In genomic region chr7:55569269-55569663, GRCh38 we compare ENCODE assay signal across 11 cellular contexts. TPM values are rescaled to one million over a fixed set of nuclear protein-coding genes. Genes with fewer than 3 reads are reported as not detected.
DNase-seq lines count a peak whose midpoint lies in the region; ATAC-seq, FAIRE-seq and TF ChIP-seq lines count a peak whose summit lies in the region.
"Had no signal": no experiment of that assay in that cellular context is flagged by ENCODE, and none has a peak within 500 bp of the region (broad histone marks: within the 10 kb centered on the region; RNA-seq: fewer than 3 reads in every experiment).

No MANE protein-coding gene starts in this region.

- peaks cover 38% of the 10 kb centered on the region for H3K36me3 Mint-ChIP-seq in T-helper 1 cell treated with Interleukin-12 subunit alpha and Interleukin-12 subunit beta and Interleukin-4 antibody, amounts not matched to agents 30 μg/mL and 1 μg/mL, for 36 hours (ENCODE audit: low read depth)
- peaks cover 38% of the 10 kb centered on the region for H3K36me3 Mint-ChIP-seq in stimulated activated memory B cell treated with anti-CD40 and anti-IgM and Interleukin-4, amounts not matched to agents 10 μg/mL and 1 μg/mL and 100 μg/mL, for 72 hours

- no TSS peak for BruUV-seq in endothelial cell of umbilical vein (replicated peaks; lab: Mats Ljungman, UMichigan)
- no TSS peak for BruUV-seq in HepG2 (replicated peaks; lab: Mats Ljungman, UMichigan)

- FAIRE-seq in endothelial cell of umbilical vein (lab: Jason Lieb, UNC) (peak; percentile 18), HepG2 (lab: Jason Lieb, UNC) (no peak)
- FAIRE-seq: A549 had no signal

- no peak overlapping the region for H2AFZ ChIP-seq in endothelial cell of umbilical vein (ENCODE audit: low read depth, low read length)
- no peak overlapping the region for H2AFZ ChIP-seq in HepG2 (ENCODE audit: low read length)

- H3K27me3 Mint-ChIP-seq in T-helper 1 cell treated with Interleukin-12 subunit alpha and Interleukin-12 subunit beta and Interleukin-4 antibody, amounts not matched to agents 30 μg/mL and 1 μg/mL, for 36 hours (ENCODE audit: low read depth) = no peaks in the 10 kb centered on the region
- no peaks in the 10 kb centered on the region for H3K27me3 Mint-ChIP-seq in stimulated activated memory B cell treated with anti-CD40 and anti-IgM and Interleukin-4, amounts not matched to agents 10 μg/mL and 1 μg/mL and 100 μg/mL, for 72 hours

- CTCF ChIA-PET in endothelial cell of umbilical vein (lab: Charles Lee) = interaction anchor here (0.9 to 2.1 kb wide), 6 partner anchors 10 to 44 kb away, joined by 4 to 10 read pairs (median 6); no protein-coding TSS in a partner anchor
- CTCF ChIA-PET in HepG2 (lab: Yijun Ruan, JAX; ENCODE audit: low intra/inter-chr PET ratio, low total read pairs) = no interaction called here

- dilution Hi-C loops in endothelial cell of umbilical vein (cut with MboI; ENCODE audit: extremely low pct_ligation_motif_present, low sequenced_read_pairs) = no loop called here

- H3K79me2 ChIP-seq in endothelial cell of umbilical vein (ENCODE audit: control insufficient read depth, insufficient read depth, low read length) = peaks cover 72% of the 10 kb centered on the region
- peaks cover 69% of the 10 kb centered on the region for H3K79me2 ChIP-seq in HepG2 (ENCODE audit: insufficient read depth, low read length)

- no peak for DNase-seq in T-helper 1 cell
- peak in 1 of 3 donors; percentile 66 for DNase-seq in Peyer's patch
- DNase-seq in endothelial cell of umbilical vein (ENCODE audit: low read depth, low spot score) = peak; percentile 35
- no peak for DNase-seq in NCI-H524 (lab: John Stamatoyannopoulos, UW)
- DNase-seq in HepG2 (ENCODE audit: low spot score) = no peak
- DNase-seq in MG63 = no peak
- DNase-seq: NCI-H446 treated with DMSO at 0.1 percent for 48 hours, sigmoid colon had no signal

- H3K4me2 ChIP-seq in endothelial cell of umbilical vein (ENCODE audit: insufficient read depth, low read length) = peak overlapping the region; percentile 95
- H3K4me2 ChIP-seq in HepG2 (ENCODE audit: low read depth, low read length) = no peak overlapping the region

- 80% methylated on average over 7 of the region's 7 CpGs for whole genome bisulfite sequencing in HepG2 (ENCODE audit: low lambda C conversion rate)

- peak overlapping the region; percentile 44 to 98 (median 68) for H3K27ac ChIP-seq in Peyer's patch
- peak overlapping the region; percentile 97 for H3K27ac ChIP-seq in endothelial cell of umbilical vein (ENCODE audit: insufficient read depth, low read depth, low read length)
- H3K27ac ChIP-seq in HepG2 (ENCODE audit: extremely low read length, insufficient read depth, low read length) = no peak overlapping the region

- TF ChIP-seq CTCF in Peyer's patch (IDR thresholded peaks at IDR 0.05) (no peak), endothelial cell of umbilical vein (IDR thresholded peaks at IDR 0.05; ENCODE audit: extremely low read depth in 1 of 2, insufficient read depth in 1 of 2, low read depth in 1 of 2, low read length in 2 of 2) (no peak), HepG2 (CRISPR knock-in tag; IDR thresholded peaks at IDR 0.05) (no peak)

- POLR2A ChIA-PET in endothelial cell of umbilical vein (lab: Charles Lee) = no interaction called here
- POLR2A ChIA-PET in HepG2 (lab: Yijun Ruan, JAX) = no interaction called here

- ATAC-seq in stimulated activated memory B cell treated with anti-CD40 and anti-IgM and Interleukin-4, amounts not matched to agents 10 μg/mL and 1 μg/mL and 100 μg/mL, for 72 hours = no peak
- ATAC-seq in HepG2 = no peak
- ATAC-seq: A549 had no signal

- no peaks in the 10 kb centered on the region for H3K9me1 ChIP-seq in endothelial cell of umbilical vein (replicated peaks; ENCODE audit: control insufficient read depth, extremely low read depth, insufficient read depth, low read length)

- peaks cover 75% of the 10 kb centered on the region for H3K4me1 Mint-ChIP-seq in T-helper 1 cell treated with Interleukin-12 subunit alpha and Interleukin-12 subunit beta and Interleukin-4 antibody, amounts not matched to agents 30 μg/mL and 1 μg/mL, for 36 hours (ENCODE audit: low read depth)
- peaks cover 80% of the 10 kb centered on the region for H3K4me1 Mint-ChIP-seq in stimulated activated memory B cell treated with anti-CD40 and anti-IgM and Interleukin-4, amounts not matched to agents 10 μg/mL and 1 μg/mL and 100 μg/mL, for 72 hours

- TF ChIP-seq POLR2A in Peyer's patch (IDR thresholded peaks at IDR 0.05) = peak in 1 of 2 donors; percentile 5
- TF ChIP-seq POLR2A in endothelial cell of umbilical vein (IDR thresholded peaks at IDR 0.05; ENCODE audit: low read depth, low read length) = no peak
- TF ChIP-seq POLR2A in HepG2 (IDR thresholded peaks at IDR 0.05; ENCODE audit: insufficient read depth in 1 of 2, low read depth in 2 of 2, low read length in 2 of 2) = no peak

- H3K36me3 ChIP-seq in Peyer's patch (no peaks in the 10 kb centered on the region), endothelial cell of umbilical vein (ENCODE audit: control insufficient read depth in 2 of 2, extremely low read depth in 1 of 2, insufficient read depth in 2 of 2, low read length in 2 of 2) (peaks cover 0 to 3% of the 10 kb centered on the region in 2 experiments), HepG2 (replicated peaks in 1 of 2; ENCODE audit: control insufficient read depth in 1 of 2, insufficient read depth in 2 of 2, low read length in 2 of 2) (no peaks in the 10 kb centered on the region), MG63 (peaks cover 5% of the 10 kb centered on the region; the same call in 1 of the 2 replicates)
- H3K36me3 ChIP-seq: sigmoid colon had no signal

- H3K27ac Mint-ChIP-seq in T-helper 1 cell treated with Interleukin-12 subunit alpha and Interleukin-12 subunit beta and Interleukin-4 antibody, amounts not matched to agents 30 μg/mL and 1 μg/mL, for 36 hours = peak overlapping the region; percentile 85
- H3K27ac Mint-ChIP-seq in stimulated activated memory B cell treated with anti-CD40 and anti-IgM and Interleukin-4, amounts not matched to agents 10 μg/mL and 1 μg/mL and 100 μg/mL, for 72 hours = peak overlapping the region; percentile 92

- peak overlapping the region; percentile 29 for H3K9ac ChIP-seq in endothelial cell of umbilical vein (replicated peaks; ENCODE audit: extremely low read depth, insufficient read depth, low read length)
- no peak overlapping the region for H3K9ac ChIP-seq in HepG2 (ENCODE audit: insufficient read depth, low read depth, low read length)

- H3K9me3 Mint-ChIP-seq in T-helper 1 cell treated with Interleukin-12 subunit alpha and Interleukin-12 subunit beta and Interleukin-4 antibody, amounts not matched to agents 30 μg/mL and 1 μg/mL, for 36 hours = no peaks in the 10 kb centered on the region
- H3K9me3 Mint-ChIP-seq in stimulated activated memory B cell treated with anti-CD40 and anti-IgM and Interleukin-4, amounts not matched to agents 10 μg/mL and 1 μg/mL and 100 μg/mL, for 72 hours = no peaks in the 10 kb centered on the region

- intact Hi-C loops in endothelial cell of umbilical vein (cut with micrococcal nuclease) (no loop called here), HepG2 (cut with micrococcal nuclease; ENCODE audit: unreplicated experiment) (no loop called here)

- H3K4me3 ChIP-seq in Peyer's patch (peak overlapping the region in 1 of 4 donors; percentile 90), endothelial cell of umbilical vein (replicated peaks in 1 of 3; ENCODE audit: insufficient read depth in 1 of 3, low read depth in 1 of 3, low read length in 3 of 3) (peak overlapping the region in 1 of 3 experiments; percentile 20), HepG2 (replicated peaks in 1 of 3; ENCODE audit: insufficient read depth in 1 of 3, low read depth in 2 of 3, low read length in 3 of 3) (no peak overlapping the region), MG63 (no peak overlapping the region)
- H3K4me3 ChIP-seq: A549, sigmoid colon had no signal

- H3K4me1 ChIP-seq in Peyer's patch (peaks cover 0 to 73% (median 27%) of the 10 kb centered on the region in 4 donors), endothelial cell of umbilical vein (ENCODE audit: control insufficient read depth, extremely low read depth, insufficient read depth, low read length) (peaks cover 61% of the 10 kb centered on the region), HepG2 (ENCODE audit: insufficient read depth, low read length) (peaks cover 63% of the 10 kb centered on the region)

- H4K20me1 ChIP-seq in endothelial cell of umbilical vein (replicated peaks; ENCODE audit: control insufficient read depth, extremely low read depth, insufficient read depth, low read length) (peaks cover 16% of the 10 kb centered on the region), HepG2 (ENCODE audit: insufficient read depth, low read length) (peaks cover 6% of the 10 kb centered on the region; the same call in 1 of the 2 replicates)

- TF ChIP-seq EP300 in HepG2 (IDR thresholded peaks at IDR 0.05; ENCODE audit: low read depth in 2 of 2, low read length in 2 of 2) (no peak), HepG2 (CRISPR knock-in tag; IDR thresholded peaks at IDR 0.05; ENCODE audit: borderline replicate concordance) (no peak)

- H3K4me3 Mint-ChIP-seq in T-helper 1 cell treated with Interleukin-12 subunit alpha and Interleukin-12 subunit beta and Interleukin-4 antibody, amounts not matched to agents 30 μg/mL and 1 μg/mL, for 36 hours = peak overlapping the region; percentile 89
- H3K4me3 Mint-ChIP-seq in stimulated activated memory B cell treated with anti-CD40 and anti-IgM and Interleukin-4, amounts not matched to agents 10 μg/mL and 1 μg/mL and 100 μg/mL, for 72 hours = peak overlapping the region; percentile 96

- no peaks in the 10 kb centered on the region for H3K9me3 ChIP-seq in Peyer's patch
- H3K9me3 ChIP-seq in endothelial cell of umbilical vein (replicated peaks; ENCODE audit: control insufficient read depth, insufficient read depth, low read length) = no peaks in the 10 kb centered on the region
- no peaks in the 10 kb centered on the region for H3K9me3 ChIP-seq in HepG2 (ENCODE audit: low read length)
- H3K9me3 ChIP-seq in MG63 = no peaks in the 10 kb centered on the region
- H3K9me3 ChIP-seq: A549, sigmoid colon had no signal

- H3K27me3 ChIP-seq in Peyer's patch (no peaks in the 10 kb centered on the region), endothelial cell of umbilical vein (ENCODE audit: control insufficient read depth in 2 of 2, insufficient read depth in 2 of 2, low read length in 2 of 2) (no peaks in the 10 kb centered on the region), HepG2 (ENCODE audit: control insufficient read depth in 1 of 2, insufficient read depth in 2 of 2, low read length in 2 of 2) (no peaks in the 10 kb centered on the region; a peak in 1 of 5 replicates), MG63 (no peaks in the 10 kb centered on the region)
- H3K27me3 ChIP-seq: sigmoid colon had no signal

- in situ Hi-C loops in HepG2 (cut with HindIII; ENCODE audit: extremely low pct_ligation_motif_present, low pct_unique_long_range_greater_than_20kb) = no loop called here

- TF ChIP-seq RAD21 in HepG2 (CRISPR knock-in tag; IDR thresholded peaks at IDR 0.05) = no peak

RNA-seq across cellular contexts. Expression of gene VOPP1, which starts 3.0 kb away (rescaled TPM):
- total RNA-seq in Peyer's patch (10 to 100 TPM; 63.9 to 79.2 (median 72.4) TPM), endothelial cell of umbilical vein (154 and 159 TPM in 2 replicates), HepG2 (2016; rRNA removed; fragmentation: Illumina TruSeq; extraction: Trizol) (49.9 and 55.3 TPM in 2 replicates)
- polyA plus RNA-seq in endothelial cell of umbilical vein (85.6 and 86.2 TPM in 2 replicates), HepG2 (2011; rRNA removed) (21.3 and 21.8 TPM in 2 replicates)
- 75.4 and 78.2 TPM in 2 replicates for polyA plus RNA-seq in endothelial cell of umbilical vein (2011; cell fraction: cytosol; rRNA removed)
- polyA plus RNA-seq in endothelial cell of umbilical vein (2011; cell fraction: nucleus; rRNA removed) = 48.0 and 51.2 TPM in 2 replicates
- polyA plus RNA-seq in endothelial cell of umbilical vein (2012) = 105 and 140 TPM in 2 replicates
- polyA minus RNA-seq in endothelial cell of umbilical vein = 159 and 181 TPM in 2 replicates
- 29.9 TPM for polyA minus RNA-seq in endothelial cell of umbilical vein (2011; cell fraction: cytosol; rRNA and poly(A)+ RNA removed)
- 54.7 and 67.8 TPM in 2 replicates for polyA minus RNA-seq in endothelial cell of umbilical vein (2011; cell fraction: nucleus; rRNA and poly(A)+ RNA removed)
- total RNA-seq in HepG2 (2016; cell fraction: cytosol; rRNA removed; fragmentation: Illumina TruSeq; extraction: Trizol; ENCODE audit: low read depth) = 29.6 and 31.7 TPM in 2 replicates
- total RNA-seq in HepG2 (2016; cell fraction: insoluble cytoplasmic fraction; rRNA removed; fragmentation: Illumina TruSeq; extraction: Trizol) = 43.7 and 56.7 TPM in 2 replicates
- total RNA-seq in HepG2 (2016; cell fraction: membrane; rRNA removed; fragmentation: Illumina TruSeq; extraction: Trizol) = 74.9 and 78.9 TPM in 2 replicates
- total RNA-seq in HepG2 (2016; cell fraction: nucleus; rRNA removed; fragmentation: Illumina TruSeq; extraction: Trizol) = 43.5 and 50.2 TPM in 2 replicates
- 21.1 and 24.6 TPM in 2 replicates for polyA plus RNA-seq in HepG2 (2011; cell fraction: cytosol; rRNA removed)
- 12.5 and 14.4 TPM in 2 replicates for polyA plus RNA-seq in HepG2 (2011; cell fraction: nucleus; rRNA removed)
- polyA plus RNA-seq in HepG2 (2012) = 24.1 and 26.8 TPM in 2 replicates
- polyA plus RNA-seq in HepG2 (2016; cell fraction: cytosol; fragmentation: Illumina TruSeq; extraction: Trizol; ENCODE audit: low read depth) = 32.1 and 36.4 TPM in 2 replicates
- polyA plus RNA-seq in HepG2 (2016; cell fraction: insoluble cytoplasmic fraction; fragmentation: Illumina TruSeq; extraction: Trizol; ENCODE audit: low read depth) = 38.0 and 40.3 TPM in 2 replicates
- polyA plus RNA-seq in HepG2 (2016; cell fraction: membrane; fragmentation: Illumina TruSeq; extraction: Trizol; ENCODE audit: low read depth) = 62.2 and 67.1 TPM in 2 replicates
- 49.8 and 50.9 TPM in 2 replicates for polyA plus RNA-seq in HepG2 (2016; cell fraction: nucleus; fragmentation: Illumina TruSeq; extraction: Trizol; ENCODE audit: insufficient read depth, low read depth)
- polyA minus RNA-seq in HepG2 (2011; rRNA and poly(A)+ RNA removed; ENCODE audit: low replicate concordance) = 59.2 and 63.5 TPM in 2 replicates
- 28.0 and 28.5 TPM in 2 replicates for polyA minus RNA-seq in HepG2 (2011; cell fraction: cytosol; rRNA and poly(A)+ RNA removed)
- 19.4 and 23.2 TPM in 2 replicates for polyA minus RNA-seq in HepG2 (2011; cell fraction: nucleus; rRNA and poly(A)+ RNA removed)
- total RNA-seq in MG63 (2014; rRNA removed; shearing (Covaris generic); ENCODE audit: low replicate concordance) = 45.4 and 56.4 TPM in 2 replicates
